ENCODE assay signal across 9 cellular contexts in genomic region chr15:77784361-77785292, GRCh38.
DNase-seq lines count a peak whose midpoint lies in the region; ATAC-seq and TF ChIP-seq lines count a peak whose summit lies in the region.
"Had no signal": no experiment of that assay in that cellular context is flagged by ENCODE, and none has a peak within 500 bp of the region (broad histone marks: within the 10 kb centered on the region; RNA-seq: fewer than 3 reads in every experiment).

No MANE protein-coding gene starts in this region.

- intact Hi-C loops in heart right ventricle (cut with DNase I): no loop called here

- H3K27me3 ChIP-seq in heart right ventricle (peaks cover 0 to 40% (median 30%) of the 10 kb centered on the region in 7 donors), right atrium auricular region (no peaks in the 10 kb centered on the region)

- H3K27me3 Mint-ChIP-seq in chondrocyte (ENCODE audit: low read depth) (peaks cover 29% of the 10 kb centered on the region), immature natural killer cell (ENCODE audit: low read depth in 3 of 3) (peaks cover 0 to 2% (median 0%) of the 10 kb centered on the region in 3 donors)

- no peaks in the 10 kb centered on the region for H3K4me1 Mint-ChIP-seq in chondrocyte (ENCODE audit: low read depth)
- H3K4me1 Mint-ChIP-seq in immature natural killer cell: no peaks in the 10 kb centered on the region
- H3K4me1 Mint-ChIP-seq: naive B cell had no signal

- H3K9me3 ChIP-seq in heart right ventricle (peaks cover 0 to 11% (median 0%) of the 10 kb centered on the region in 11 donors), right atrium auricular region (peaks cover 0 to 6% of the 10 kb centered on the region in 2 donors)

- no peaks in the 10 kb centered on the region for H3K36me3 Mint-ChIP-seq in chondrocyte (ENCODE audit: low read depth)
- H3K36me3 Mint-ChIP-seq in immature natural killer cell: no peaks in the 10 kb centered on the region

- H3K27ac Mint-ChIP-seq in chondrocyte (ENCODE audit: unreplicated experiment): no peak overlapping the region
- no peak overlapping the region for H3K27ac Mint-ChIP-seq in immature natural killer cell
- H3K27ac Mint-ChIP-seq: naive B cell had no signal

- H3K36me3 ChIP-seq in heart right ventricle: no peaks in the 10 kb centered on the region
- no peaks in the 10 kb centered on the region for H3K36me3 ChIP-seq in right atrium auricular region

- H3K9me3 Mint-ChIP-seq in chondrocyte (ENCODE audit: low read depth) (peaks cover 5% of the 10 kb centered on the region), immature natural killer cell (no peaks in the 10 kb centered on the region)

- TF ChIP-seq CTCF in heart right ventricle (IDR thresholded peaks at IDR 0.05) (peak in 7 of 9 donors; percentile 10 to 37 (median 28)), right atrium auricular region (IDR thresholded peaks at IDR 0.05) (peak in 1 of 2 donors; percentile 35), chondrocyte (IDR thresholded peaks at IDR 0.05) (peak; percentile 67)

- H3K27ac ChIP-seq in heart right ventricle: no peak overlapping the region
- H3K27ac ChIP-seq in right atrium auricular region: no peak overlapping the region

- H3K4me3 ChIP-seq in heart right ventricle (no peak overlapping the region), right atrium auricular region (no peak overlapping the region)

- no peak overlapping the region for H3K4me3 Mint-ChIP-seq in chondrocyte (ENCODE audit: unreplicated experiment)
- no peak overlapping the region for H3K4me3 Mint-ChIP-seq in immature natural killer cell
- H3K4me3 Mint-ChIP-seq: naive B cell had no signal

- DNase-seq in heart right ventricle (no peak), right atrium auricular region (ENCODE audit: low spot score) (no peak), NCI-H2081 (lab: John Stamatoyannopoulos, UW) (peak; percentile 38 to 60), chondrocyte (ENCODE audit: low spot score) (no peak), superior temporal gyrus (ENCODE audit: extremely low spot score) (peak; percentile 51), NCI-H187 treated with DMSO at 0.1 percent for 48 hours (lab: John Stamatoyannopoulos, UW) (no peak), immature natural killer cell (no peak)
- DNase-seq: naive B cell had no signal

- ATAC-seq in heart right ventricle (no peak), GM21367 (IDR thresholded peaks at IDR 0.05; ENCODE audit: unreplicated experiment) (no peak)

- H3K4me1 ChIP-seq in heart right ventricle (no peaks in the 10 kb centered on the region), right atrium auricular region (no peaks in the 10 kb centered on the region)

- 54 to 57% methylated on average over 11 of the region's 11 CpGs for WGBS in heart right ventricle, 2 donors

Comparison
In these comparisons a context has a peak if more than half of its experiments do, and no peak if none do; other contexts are left out.
1. DNase-seq: peak in NCI-H2081 (2 of 2) and superior temporal gyrus (single experiment); none in heart right ventricle (0 of 2), right atrium auricular region (single experiment), chondrocyte (single experiment), NCI-H187 treated with DMSO at 0.1 percent for 48 hours (single experiment) and immature natural killer cell (0 of 3).